2 cellular contexts compared by ENCODE assay signal in genomic region chr19:18969953-18970659, GRCh38.
TF ChIP-seq lines count a peak whose summit lies in the region.

No MANE protein-coding gene starts in this region.

TF ChIP-seq in IMR-90, 13 proteins besides CTCF, POLR2A, EP300 and RAD21:
- TF ChIP-seq MAFK (IDR thresholded peaks at IDR 0.05; ENCODE audit: low read depth, low read length), result no peak
- no peak for TF ChIP-seq MAZ (IDR thresholded peaks at IDR 0.05; ENCODE audit: borderline replicate concordance, low read depth, low read length)
- no peak for TF ChIP-seq SMC3 (IDR thresholded peaks at IDR 0.05; ENCODE audit: low read depth, low read length)
- no peak for TF ChIP-seq RCOR1 (IDR thresholded peaks at IDR 0.05; ENCODE audit: insufficient replicate concordance, low read length)
- no peak for TF ChIP-seq CHD1 (IDR thresholded peaks at IDR 0.05; ENCODE audit: low read depth, low read length)
- TF ChIP-seq ELK1 (IDR thresholded peaks at IDR 0.05; ENCODE audit: borderline replicate concordance, low read depth, low read length), result no peak
- no peak for TF ChIP-seq USF2 (IDR thresholded peaks at IDR 0.05; ENCODE audit: low read depth, low read length)
- TF ChIP-seq BHLHE40 (IDR thresholded peaks at IDR 0.05; ENCODE audit: low read depth, low read length), result no peak
- TF ChIP-seq FOS (IDR thresholded peaks at IDR 0.05; ENCODE audit: low read depth, low read length), result no peak
- TF ChIP-seq MXI1 (IDR thresholded peaks at IDR 0.05; ENCODE audit: borderline replicate concordance, low read depth, low read length), result no peak
- TF ChIP-seq RFX5 (IDR thresholded peaks at IDR 0.05; ENCODE audit: low read depth, low read length), result no peak
- TF ChIP-seq CEBPB (IDR thresholded peaks at IDR 0.05; ENCODE audit: low read depth, low read length), result no peak
- no peak for TF ChIP-seq NFE2L2 (IDR thresholded peaks at IDR 0.05; ENCODE audit: low read depth, low read length)

TF ChIP-seq in SK-N-SH, 30 proteins besides CTCF, POLR2A, EP300 and RAD21:
- no peak for TF ChIP-seq ZBTB33 (IDR thresholded peaks at IDR 0.05; ENCODE audit: borderline replicate concordance, low read depth)
- TF ChIP-seq REST (IDR thresholded peaks at IDR 0.05; ENCODE audit: low read depth, low read length), result no peak
- no peak for TF ChIP-seq RFX5 (IDR thresholded peaks at IDR 0.05; ENCODE audit: low read length)
- no peak for TF ChIP-seq ELF1 (IDR thresholded peaks at IDR 0.05)
- TF ChIP-seq JUND (IDR thresholded peaks at IDR 0.05), result no peak
- TF ChIP-seq USF1 (IDR thresholded peaks at IDR 0.05; ENCODE audit: borderline replicate concordance, low read depth), result no peak
- TF ChIP-seq GATA2 (CRISPR knock-in tag; IDR thresholded peaks at IDR 0.05), result no peak
